Comparison of ENCODE assay signal across 8 cellular contexts in genomic region chr1:147624529-147624928, GRCh38.
"Had no signal": no experiment of that assay in that cellular context is flagged by ENCODE, and none has a peak within 500 bp of the region (broad histone marks: within the 10 kb centered on the region; RNA-seq: fewer than 3 reads in every experiment).

No MANE protein-coding gene starts in this region.

- H3K9ac ChIP-seq: GM23248 had no signal

- H2AFZ ChIP-seq: GM23248 had no signal

- H3K4me1 ChIP-seq: HAP-1 had no signal

- FAIRE-seq: K562 had no signal

- H3K9me3 ChIP-seq: HAP-1 had no signal

- ATAC-seq: HCT116, K562 had no signal

- H3K4me3 ChIP-seq: GM23248, HAP-1, K562 had no signal

- H3K27ac ChIP-seq: GM23248, HL-60 had no signal

- DNase-seq: GM23248, GOT3, HFFc6, IMR-90 had no signal
